In the genomic region with DNA sequence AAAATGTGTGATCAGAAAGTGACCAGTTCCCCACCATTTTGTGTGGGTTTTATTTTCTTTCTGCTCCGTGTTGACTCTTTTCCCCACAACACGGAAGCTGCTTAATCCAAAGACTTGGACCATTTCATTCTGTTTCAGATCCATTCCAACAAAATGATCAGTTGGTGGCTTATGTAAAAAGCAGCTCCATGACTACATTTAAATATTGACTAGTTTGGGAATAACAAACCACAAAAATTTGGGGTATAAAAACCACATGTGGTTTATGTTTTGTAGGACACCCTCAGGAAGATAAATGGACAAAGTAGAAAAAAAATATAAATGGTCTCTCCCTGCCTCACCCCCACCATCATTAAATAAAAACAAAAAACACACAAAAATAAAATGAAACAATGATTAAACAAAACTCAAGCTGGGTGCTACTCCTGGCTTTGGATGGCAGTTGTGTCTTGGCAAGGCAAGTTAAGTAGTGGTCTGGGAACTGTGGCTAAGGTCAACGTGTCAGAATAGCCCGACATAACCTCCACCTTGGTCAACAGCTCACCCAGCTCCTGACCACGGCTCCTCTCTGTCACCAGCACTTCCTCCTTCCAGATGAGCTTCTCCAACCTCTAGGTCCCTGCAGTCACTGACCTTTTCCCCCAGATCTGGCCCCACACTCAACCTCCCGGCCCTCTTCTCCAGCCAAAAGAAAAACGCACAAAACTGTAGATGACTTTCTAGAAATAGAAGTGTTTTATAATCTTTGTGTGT, we compare ENCODE assay signal across 9 cellular contexts. TPM values are rescaled to one million over a fixed set of nuclear protein-coding genes. Genes with fewer than 3 reads are reported as not detected.
DNase-seq lines count a peak whose midpoint lies in the region; ATAC-seq, FAIRE-seq and TF ChIP-seq lines count a peak whose summit lies in the region.
"Had no signal": no experiment of that assay in that cellular context is flagged by ENCODE, and none has a peak within 500 bp of the region (broad histone marks: within the 10 kb centered on the region; RNA-seq: fewer than 3 reads in every experiment).

No MANE protein-coding gene starts in this region.

- no peaks in the 10 kb centered on the region for H3K9me3 ChIP-seq in liver (ENCODE audit: control insufficient read depth in 4 of 4, low read length in 3 of 4)
- H3K9me3 ChIP-seq in HepG2 (ENCODE audit: low read length), result no peaks in the 10 kb centered on the region

- TF ChIP-seq CTCF in liver (IDR thresholded peaks at IDR 0.05; ENCODE audit: low read depth, low read length, missing input control) (no peak), HepG2 (CRISPR knock-in tag; IDR thresholded peaks at IDR 0.05) (no peak), progenitor cell of endocrine pancreas (IDR thresholded peaks at IDR 0.05; ENCODE audit: unreplicated experiment) (no peak)

- CTCF ChIA-PET in HepG2 (lab: Yijun Ruan, JAX; ENCODE audit: low intra/inter-chr PET ratio, low total read pairs), result no interaction called here

- H3K4me3 Mint-ChIP-seq in progenitor cell of endocrine pancreas (ENCODE audit: low read depth), result no peak overlapping the region

- H3K36me3 ChIP-seq in liver (ENCODE audit: control insufficient read depth in 4 of 4, insufficient read depth in 3 of 4, low read depth in 1 of 4, low read length in 3 of 4) (no peaks in the 10 kb centered on the region), HepG2 (replicated peaks in 1 of 2; ENCODE audit: control insufficient read depth in 1 of 2, insufficient read depth in 2 of 2, low read length in 2 of 2) (no peaks in the 10 kb centered on the region)

- H4K20me1 ChIP-seq in HepG2 (ENCODE audit: insufficient read depth, low read length), result no peaks in the 10 kb centered on the region

- in situ Hi-C loops in HepG2 (cut with HindIII; ENCODE audit: extremely low pct_ligation_motif_present, low pct_unique_long_range_greater_than_20kb), result no loop called here

- TF ChIP-seq EP300 in HepG2 (IDR thresholded peaks at IDR 0.05; ENCODE audit: low read depth in 2 of 2, low read length in 2 of 2) (no peak), HepG2 (CRISPR knock-in tag; IDR thresholded peaks at IDR 0.05; ENCODE audit: borderline replicate concordance) (no peak)

- no peak overlapping the region for H3K9ac ChIP-seq in liver (ENCODE audit: low read depth in 1 of 2, low read length in 2 of 2)
- no peak overlapping the region for H3K9ac ChIP-seq in HepG2 (ENCODE audit: insufficient read depth, low read depth, low read length)

- BruUV-seq in HepG2 (replicated peaks; lab: Mats Ljungman, UMichigan), result no TSS peak

- H3K27ac Mint-ChIP-seq in progenitor cell of endocrine pancreas, result no peak overlapping the region

- no peak for DNase-seq in HepG2 (ENCODE audit: low spot score)
- no peak for DNase-seq in RCC 7860 (ENCODE audit: low spot score)
- peak; percentile 89 for DNase-seq in fibroblast of peridontal ligament (ENCODE audit: extremely low read depth)
- no peak for DNase-seq in SK-N-DZ (ENCODE audit: low spot score)
- DNase-seq in progenitor cell of endocrine pancreas (ENCODE audit: low spot score, unreplicated experiment), result no peak
- no peak for DNase-seq in H54 (ENCODE audit: insufficient read length, low spot score)
- DNase-seq: NCI-H446 had no signal

- H2AFZ ChIP-seq in HepG2 (ENCODE audit: low read length), result no peak overlapping the region

- H3K36me3 Mint-ChIP-seq in progenitor cell of endocrine pancreas (ENCODE audit: insufficient read depth), result no peaks in the 10 kb centered on the region

- no peak overlapping the region for H3K4me2 ChIP-seq in HepG2 (ENCODE audit: low read depth, low read length)

- no peaks in the 10 kb centered on the region for H3K9me3 Mint-ChIP-seq in progenitor cell of endocrine pancreas (ENCODE audit: low read depth)

- H3K4me1 ChIP-seq in liver (ENCODE audit: control insufficient read depth in 4 of 4, insufficient read depth in 4 of 4, low read length in 3 of 4) (peaks cover 4 to 23% (median 11%) of the 10 kb centered on the region in 4 donors), HepG2 (ENCODE audit: insufficient read depth, low read length) (0 out of 2 replicates have a peak, but pooled peaks cover 8% of the 10 kb centered on the region)

- H3K4me3 ChIP-seq in liver (ENCODE audit: low read depth in 1 of 3, low read length in 3 of 3) (no peak overlapping the region), HepG2 (replicated peaks in 1 of 3; ENCODE audit: insufficient read depth in 1 of 3, low read depth in 2 of 3, low read length in 3 of 3) (no peak overlapping the region)

- peaks cover 22% of the 10 kb centered on the region for H3K4me1 Mint-ChIP-seq in progenitor cell of endocrine pancreas (ENCODE audit: low read depth)

- no peaks in the 10 kb centered on the region for H3K27me3 Mint-ChIP-seq in progenitor cell of endocrine pancreas

- POLR2A ChIA-PET in HepG2 (lab: Yijun Ruan, JAX), result no interaction called here

- H3K79me2 ChIP-seq in HepG2 (ENCODE audit: insufficient read depth, low read length), result no peaks in the 10 kb centered on the region

- FAIRE-seq in HepG2 (lab: Jason Lieb, UNC) (no peak), RCC 7860 (lab: Jason Lieb, UNC) (peak; percentile 2), H54 (lab: Jason Lieb, UNC) (no peak)

- TF ChIP-seq POLR2A in HepG2 (IDR thresholded peaks at IDR 0.05; ENCODE audit: insufficient read depth in 1 of 2, low read depth in 2 of 2, low read length in 2 of 2) (no peak), H54 (IDR thresholded peaks at IDR 0.05; ENCODE audit: low read depth, low read length) (no peak)

- 47% methylated on average over 7 of the region's 7 CpGs for WGBS in liver
- WGBS in HepG2 (ENCODE audit: low lambda C conversion rate), result 20% methylated on average over 7 of the region's 7 CpGs

- ATAC-seq in HepG2, result no peak
- no peak for ATAC-seq in HG03039 (IDR thresholded peaks at IDR 0.05; ENCODE audit: unreplicated experiment)

- H3K27me3 ChIP-seq in liver (ENCODE audit: control insufficient read depth in 4 of 4, insufficient read depth in 4 of 4, low read length in 3 of 4) (no peaks in the 10 kb centered on the region), HepG2 (ENCODE audit: control insufficient read depth in 1 of 2, insufficient read depth in 2 of 2, low read length in 2 of 2) (peaks cover 0 to 18% of the 10 kb centered on the region in 2 experiments; a peak in 2 of 5 replicates)

- intact Hi-C loops in HepG2 (cut with micrococcal nuclease; ENCODE audit: unreplicated experiment), result no loop called here

- TF ChIP-seq RAD21 in liver (IDR thresholded peaks at IDR 0.05) (no peak), HepG2 (CRISPR knock-in tag; IDR thresholded peaks at IDR 0.05) (no peak)

- peak overlapping the region; percentile 3 to 15 for H3K27ac ChIP-seq in liver (ENCODE audit: low read depth in 1 of 2, low read length in 2 of 2)
- H3K27ac ChIP-seq in HepG2 (ENCODE audit: extremely low read length, insufficient read depth, low read length), result no peak overlapping the region

TF ChIP-seq in liver, 16 proteins besides CTCF, POLR2A, EP300 and RAD21 (continues in another document):
- TF ChIP-seq FOXA2 (IDR thresholded peaks at IDR 0.05) (no peak), RXRA (IDR thresholded peaks at IDR 0.05) (no peak), YY1 (IDR thresholded peaks at IDR 0.05) (no peak), JUND (IDR thresholded peaks at IDR 0.05) (no peak), SP1 (IDR thresholded peaks at IDR 0.05) (no peak), NR2F2 (IDR thresholded peaks at IDR 0.05) (no peak), HNF4G (IDR thresholded peaks at IDR 0.05) (no peak)
- TF ChIP-seq, protein P1, sequence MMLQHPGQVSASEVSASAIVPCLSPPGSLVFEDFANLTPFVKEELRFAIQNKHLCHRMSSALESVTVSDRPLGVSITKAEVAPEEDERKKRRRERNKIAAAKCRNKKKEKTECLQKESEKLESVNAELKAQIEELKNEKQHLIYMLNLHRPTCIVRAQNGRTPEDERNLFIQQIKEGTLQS (IDR thresholded peaks at IDR 0.05), result no peak

RNA-seq across cellular contexts. Expression of a gene that starts 12.8 kb away (rescaled TPM):
- total RNA-seq in liver, result 1 to 10 TPM; 7.3 to 7.7 TPM
- polyA plus RNA-seq in liver, result 1 to 10 TPM; 4.7 to 5.3 TPM
- not detected in 2 replicates for total RNA-seq in HepG2 (2016; rRNA removed; fragmentation: Illumina TruSeq; extraction: Trizol)
- total RNA-seq in HepG2 (2016; cell fraction: cytosol; rRNA removed; fragmentation: Illumina TruSeq; extraction: Trizol; ENCODE audit: low read depth), result not detected in 2 replicates
- not detected in 2 replicates for total RNA-seq in HepG2 (2016; cell fraction: insoluble cytoplasmic fraction; rRNA removed; fragmentation: Illumina TruSeq; extraction: Trizol)
- total RNA-seq in HepG2 (2016; cell fraction: membrane; rRNA removed; fragmentation: Illumina TruSeq; extraction: Trizol), result not detected in 2 replicates
- not detected in 2 replicates for total RNA-seq in HepG2 (2016; cell fraction: nucleus; rRNA removed; fragmentation: Illumina TruSeq; extraction: Trizol)
- polyA plus RNA-seq in HepG2 (2011; rRNA removed), result 0.01 TPM in 1 of 2 replicates, not detected in the other
- 0.04 TPM in 1 of 2 replicates, not detected in the other for polyA plus RNA-seq in HepG2 (2011; cell fraction: cytosol; rRNA removed)
- polyA plus RNA-seq in HepG2 (2011; cell fraction: nucleus; rRNA removed), result 0.03 TPM in 1 of 2 replicates, not detected in the other
- polyA plus RNA-seq in HepG2 (2012), result not detected in 2 replicates
- not detected in 2 replicates for polyA plus RNA-seq in HepG2 (2016; cell fraction: cytosol; fragmentation: Illumina TruSeq; extraction: Trizol; ENCODE audit: low read depth)
- polyA plus RNA-seq in HepG2 (2016; cell fraction: insoluble cytoplasmic fraction; fragmentation: Illumina TruSeq; extraction: Trizol; ENCODE audit: low read depth), result not detected in 2 replicates
- not detected in 2 replicates for polyA plus RNA-seq in HepG2 (2016; cell fraction: membrane; fragmentation: Illumina TruSeq; extraction: Trizol; ENCODE audit: low read depth)
- not detected in 2 replicates for polyA plus RNA-seq in HepG2 (2016; cell fraction: nucleus; fragmentation: Illumina TruSeq; extraction: Trizol; ENCODE audit: insufficient read depth, low read depth)
- polyA minus RNA-seq in HepG2 (2011; rRNA and poly(A)+ RNA removed; ENCODE audit: low replicate concordance), result 0.16 TPM in 1 of 2 replicates, not detected in the other
- not detected in 2 replicates for polyA minus RNA-seq in HepG2 (2011; cell fraction: cytosol; rRNA and poly(A)+ RNA removed)
- polyA minus RNA-seq in HepG2 (2011; cell fraction: nucleus; rRNA and poly(A)+ RNA removed), result not detected in 2 replicates
- 9.1 and 11.0 TPM in 2 replicates for polyA plus RNA-seq in SK-N-DZ (2014; cell fraction: cytosol; rRNA removed)
- 4.4 and 5.4 TPM in 2 replicates for polyA plus RNA-seq in SK-N-DZ (2014; cell fraction: nucleus; rRNA removed)
- 12.9 and 17.3 TPM in 2 replicates for total RNA-seq in progenitor cell of endocrine pancreas
